In genomic region chr1:224704409-224704735, GRCh38 we compare ENCODE assay signal across 1 cellular context.
TF ChIP-seq lines count a peak whose summit lies in the region.

No MANE protein-coding gene starts in this region.

TF ChIP-seq in H1, 55 proteins besides CTCF, POLR2A, EP300 and RAD21 (continued from another document):
- no peak for TF ChIP-seq E2F6 (IDR thresholded peaks at IDR 0.05)
- no peak for TF ChIP-seq RNF2 (IDR thresholded peaks at IDR 0.05; ENCODE audit: borderline replicate concordance, low read depth, low read length, missing control alignments, poor library complexity, severe bottlenecking)
- no peak for TF ChIP-seq CHD7 (IDR thresholded peaks at IDR 0.05; ENCODE audit: insufficient replicate concordance, low read length)
- TF ChIP-seq ATF2 (IDR thresholded peaks at IDR 0.05; ENCODE audit: low read length) = no peak
- TF ChIP-seq CEBPB (IDR thresholded peaks at IDR 0.05; ENCODE audit: low read depth, low read length) = no peak
- no peak for TF ChIP-seq GABPA (IDR thresholded peaks at IDR 0.05; ENCODE audit: borderline replicate concordance, insufficient read depth, low read length)
